9 cellular contexts compared by ENCODE assay signal in genomic region chr6:150600302-150601017, GRCh38. TPM values are rescaled to one million over a fixed set of nuclear protein-coding genes. Genes with fewer than 3 reads are reported as not detected.
DNase-seq lines count a peak whose midpoint lies in the region; ATAC-seq and TF ChIP-seq lines count a peak whose summit lies in the region.
"Had no signal": no experiment of that assay in that cellular context is flagged by ENCODE, and none has a peak within 500 bp of the region (broad histone marks: within the 10 kb centered on the region; RNA-seq: fewer than 3 reads in every experiment).

No MANE protein-coding gene starts in this region.

- peak overlapping the region; percentile 6 for H3K23ac ChIP-seq in neuronal stem cell (ENCODE audit: low read depth, low read length, poor library complexity)

- peak overlapping the region; percentile 76 for H3K4me2 ChIP-seq in neuronal stem cell (ENCODE audit: insufficient read depth, low read length, poor library complexity, severe bottlenecking)

- peak overlapping the region; percentile 97 for H2AFZ ChIP-seq in neuronal stem cell (ENCODE audit: low read length)

- H4K91ac ChIP-seq in neuronal stem cell (ENCODE audit: low read depth, low read length, poor library complexity), result no peak overlapping the region

- POLR2A ChIA-PET in Panc1 (lab: Charles Lee), result no interaction called here

- ATAC-seq in GM19438 (IDR thresholded peaks at IDR 0.05; ENCODE audit: low read depth, unreplicated experiment), result peak; percentile 57
- ATAC-seq in HG03558 (IDR thresholded peaks at IDR 0.05; ENCODE audit: extremely low read depth, unreplicated experiment), result peak; percentile 34
- peak; percentile 92 for ATAC-seq in Panc1
- ATAC-seq in thoracic aorta (ENCODE audit: insufficient number of reproducible peaks, low FRiP score, low read depth), result peak; percentile 45

- intact Hi-C loops in Panc1 (cut with micrococcal nuclease; ENCODE audit: unreplicated experiment), result loop anchor here (2.0 kb wide), 1 partner anchor 182 kb away; no protein-coding TSS in a partner anchor

- H3K18ac ChIP-seq in neuronal stem cell (ENCODE audit: low read length), result peak overlapping the region; percentile 98

- H3K9me3 ChIP-seq in Panc1 (ENCODE audit: control insufficient read depth, insufficient read depth, low read depth, low read length) (no peaks in the 10 kb centered on the region), neuronal stem cell (replicated peaks in 1 of 2; ENCODE audit: control insufficient read depth in 2 of 2, insufficient read depth in 1 of 2, low read depth in 1 of 2, low read length in 2 of 2) (no peaks in the 10 kb centered on the region), thoracic aorta (no peaks in the 10 kb centered on the region)
- H3K9me3 ChIP-seq: neutrophil had no signal

- peak overlapping the region; percentile 42 to 54 for H3K4me3 ChIP-seq in Panc1 (ENCODE audit: low read depth in 2 of 2, low read length in 2 of 2)
- H3K4me3 ChIP-seq in foreskin fibroblast (ENCODE audit: low read depth in 1 of 2, low read length in 2 of 2), result peak overlapping the region; percentile 54 to 67
- H3K4me3 ChIP-seq in neuronal stem cell (ENCODE audit: low read length in 2 of 2), result peak overlapping the region; percentile 71 to 85
- H3K4me3 ChIP-seq in thoracic aorta, result peak overlapping the region; percentile 94

- no peak overlapping the region for H2BK12ac ChIP-seq in neuronal stem cell (ENCODE audit: low read length)

- H2BK5ac ChIP-seq in neuronal stem cell (ENCODE audit: low read length), result peak overlapping the region; percentile 95

- H3K27me3 ChIP-seq in Panc1 (ENCODE audit: control insufficient read depth, insufficient read depth, low read length), result peaks cover 40% of the 10 kb centered on the region
- peaks cover 0 to 5% (median 0%) of the 10 kb centered on the region in 3 experiments for H3K27me3 ChIP-seq in neuronal stem cell (ENCODE audit: control insufficient read depth in 3 of 3, insufficient read depth in 3 of 3, low read depth in 1 of 3, low read length in 3 of 3)
- no peaks in the 10 kb centered on the region for H3K27me3 ChIP-seq in thoracic aorta (replicated peaks; ENCODE audit: insufficient read depth)

- no peak overlapping the region for H4K8ac ChIP-seq in neuronal stem cell (ENCODE audit: low read depth, low read length)

- TF ChIP-seq CTCF in Panc1 (IDR thresholded peaks at IDR 0.05) (peak; percentile 75), foreskin fibroblast (IDR thresholded peaks at IDR 0.05; ENCODE audit: low read depth, low read length) (peak; percentile 26), thoracic aorta (IDR thresholded peaks at IDR 0.05) (peak; percentile 61)

- in situ Hi-C loops in Panc1 (cut with HindIII; ENCODE audit: low pct_unique_long_range_greater_than_20kb, low sequenced_read_pairs), result no loop called here

- H3K4me1 ChIP-seq in Panc1 (ENCODE audit: control insufficient read depth, insufficient read depth, low read length), result peaks cover 3% of the 10 kb centered on the region; the same call in 1 of the 2 replicates
- peaks cover 7 to 8% of the 10 kb centered on the region in 2 donors for H3K4me1 ChIP-seq in neuronal stem cell (ENCODE audit: control insufficient read depth in 2 of 2, insufficient read depth in 1 of 2, low read depth in 1 of 2, low read length in 2 of 2)
- peaks cover 6 to 11% of the 10 kb centered on the region in 2 donors for H3K4me1 ChIP-seq in thoracic aorta (ENCODE audit: control insufficient read depth in 1 of 2, low read depth in 2 of 2)

- H3K36me3 ChIP-seq in Panc1 (ENCODE audit: control insufficient read depth, insufficient read depth, low read length) (no peaks in the 10 kb centered on the region), neuronal stem cell (replicated peaks in 1 of 2; ENCODE audit: control insufficient read depth in 2 of 2, insufficient read depth in 2 of 2, low read length in 2 of 2) (peaks cover 0 to 5% of the 10 kb centered on the region in 2 donors), thoracic aorta (no peaks in the 10 kb centered on the region)
- H3K36me3 ChIP-seq: neutrophil had no signal

- no CpG with 5 or more reads among the region's 69 CpGs for WGBS in neuronal stem cell (ENCODE audit: extremely low coverage in 2 of 2, insufficient read length in 2 of 2, insufficient replicate concordance in 1 of 2), 2 donors

- peak overlapping the region; percentile 91 for H3K9ac ChIP-seq in neuronal stem cell (ENCODE audit: low read depth, low read length, poor library complexity)

- peaks cover 3% of the 10 kb centered on the region for H3K79me1 ChIP-seq in neuronal stem cell (ENCODE audit: low read depth, low read length)

- peak overlapping the region; percentile 87 for H2BK15ac ChIP-seq in neuronal stem cell (ENCODE audit: low read length)

- H3K4ac ChIP-seq in neuronal stem cell (ENCODE audit: low read length), result no peak overlapping the region

- no TSS peak for BruUV-seq in Panc1 (replicated peaks; lab: Mats Ljungman, UMichigan)

- H3K27ac ChIP-seq in Panc1 (ENCODE audit: low read length) (0 out of 2 replicates have a peak overlapping the region, but pooled peaks have one; percentile 10), neuronal stem cell (replicated peaks; ENCODE audit: low read length) (peak overlapping the region; percentile 89), thoracic aorta (peak overlapping the region; percentile 49 to 65)
- H3K27ac ChIP-seq: neutrophil had no signal

- peak overlapping the region; percentile 89 for H3K14ac ChIP-seq in neuronal stem cell (ENCODE audit: low read length)

- CTCF ChIA-PET in Panc1 (lab: Charles Lee), result interaction anchor here (0.5 to 1.0 kb wide), 5 partner anchors 182 to 1169 kb away, joined by 3 to 5 read pairs (median 3); no protein-coding TSS in a partner anchor

- peak overlapping the region; percentile 26 for H2AK5ac ChIP-seq in neuronal stem cell (ENCODE audit: low read depth, low read length)

- peak overlapping the region; percentile 73 for H2BK120ac ChIP-seq in neuronal stem cell (ENCODE audit: low read depth, low read length)

- peak; percentile 40 for DNase-seq in CMK (ENCODE audit: low read depth)
- DNase-seq in Panc1 (ENCODE audit: low read depth, low spot score), result peak; percentile 8
- DNase-seq in activated effector memory CD4-positive, alpha-beta T cell treated with Interleukin-2 at 50 U/mL for 16 hours, result peak; percentile 53
- DNase-seq in foreskin fibroblast, result peak; percentile 40 to 74
- DNase-seq in neuronal stem cell (ENCODE audit: low spot score), result peak; percentile 84
- peak; percentile 23 for DNase-seq in thoracic aorta (ENCODE audit: low spot score)

RNA-seq across cellular contexts. Expression of gene PLEKHG1, which starts 0.8 kb away (rescaled TPM):
- 4.0 TPM for total RNA-seq in Panc1 (2021; ENCODE audit: unreplicated experiment)
- polyA plus RNA-seq in Panc1 (2012; ENCODE audit: insufficient read length), result 4.0 TPM
- polyA plus RNA-seq in neuronal stem cell (2013, experiment 1 of 2), result 10.8 TPM
- polyA plus RNA-seq in neuronal stem cell (2013, experiment 2 of 2), result 11.9 TPM
- 10 to 100 TPM in 1 of 2 donors, 1 to 10 TPM in 1; 8.4 to 29.3 TPM for total RNA-seq in thoracic aorta

Comparison
In these comparisons a context has a peak if more than half of its experiments do, and no peak if none do; other contexts are left out.
1. Peak in every context shown above with its lines: DNase-seq, ATAC-seq, H3K4me3 ChIP-seq and H3K27ac ChIP-seq.
2. DNase-seq: peak in every context shown above with its lines; median percentile 84 in neuronal stem cell; 57 in foreskin fibroblast; 53 in activated effector memory CD4-positive, alpha-beta T cell treated with Interleukin-2 at 50 U/mL for 16 hours; 40 in CMK; 23 in thoracic aorta; 8 in Panc1.
3. ATAC-seq: peak in every context shown above with its lines; median percentile 92 in Panc1; 57 in GM19438; 45 in thoracic aorta; 34 in HG03558.
4. H3K27ac ChIP-seq: peak in every context shown above with its lines; median percentile 89 in neuronal stem cell; 57 in thoracic aorta; 10 in Panc1.